8 cellular contexts compared by ENCODE assay signal in genomic region chr11:96154802-96155520, GRCh38.
DNase-seq lines count a peak whose midpoint lies in the region; ATAC-seq and TF ChIP-seq lines count a peak whose summit lies in the region.
"Had no signal": no experiment of that assay in that cellular context is flagged by ENCODE, and none has a peak within 500 bp of the region (broad histone marks: within the 10 kb centered on the region; RNA-seq: fewer than 3 reads in every experiment).

No MANE protein-coding gene starts in this region.

- WGBS in right cardiac atrium: 62% methylated on average over 7 of the region's 7 CpGs

- intact Hi-C loops in right cardiac atrium (cut with DNase I): no loop called here

- no peaks in the 10 kb centered on the region for H3K9me3 Mint-ChIP-seq in HFFc6

- H3K4me1 ChIP-seq in right cardiac atrium (ENCODE audit: control insufficient read depth, insufficient read depth, low read length) (peaks cover 24% of the 10 kb centered on the region), stomach smooth muscle (ENCODE audit: control insufficient read depth, insufficient read depth, low read length) (peaks cover 33% of the 10 kb centered on the region)

- H3K27me3 Mint-ChIP-seq in HFFc6 (ENCODE audit: insufficient read depth): no peaks in the 10 kb centered on the region

- peak overlapping the region; percentile 36 for H3K27ac ChIP-seq in right cardiac atrium (ENCODE audit: low read length)
- H3K27ac ChIP-seq in stomach smooth muscle (ENCODE audit: low read length): peak overlapping the region; percentile 50

- no peak overlapping the region for H3K9ac ChIP-seq in stomach smooth muscle (ENCODE audit: low read length in 2 of 2)

- peak overlapping the region; percentile 99 for H3K27ac Mint-ChIP-seq in HFFc6

- no peak for ATAC-seq in right cardiac atrium
- no peak for ATAC-seq in HG03354 (IDR thresholded peaks at IDR 0.05; ENCODE audit: poor library complexity, severe bottlenecking, unreplicated experiment)
- no peak for ATAC-seq in HG03108 (IDR thresholded peaks at IDR 0.05; ENCODE audit: unreplicated experiment)

- no peaks in the 10 kb centered on the region for H3K36me3 ChIP-seq in stomach smooth muscle (ENCODE audit: control insufficient read depth in 2 of 2, insufficient read depth in 2 of 2, low read length in 2 of 2)

- H3K36me3 Mint-ChIP-seq in HFFc6 (ENCODE audit: low read depth): peaks cover 7% of the 10 kb centered on the region; the same call in 1 of the 2 replicates

- H3K9me3 ChIP-seq in right cardiac atrium (ENCODE audit: control insufficient read depth, low read length) (no peaks in the 10 kb centered on the region), stomach smooth muscle (ENCODE audit: control insufficient read depth in 2 of 2, low read length in 2 of 2) (no peaks in the 10 kb centered on the region)

- DNase-seq in HFFc6 (peak; percentile 57), amygdala (lab: John Stamatoyannopoulos, UW) (peak in 31 of 56 donors; percentile 1 to 58 (median 20)), right cardiac atrium (peak; percentile 31 to 65 (median 45)), OCI-M2 (lab: John Stamatoyannopoulos, UW; ENCODE audit: unreplicated experiment) (no peak)
- DNase-seq: activated effector memory CD4-positive, alpha-beta T cell treated with anti-CD3 and anti-CD28 coated beads, Interleukin-2, amount 50 U/mL, for 16 hours had no signal

- peak overlapping the region; percentile 76 for H3K4me3 Mint-ChIP-seq in HFFc6

- peaks cover 57% of the 10 kb centered on the region for H3K4me1 Mint-ChIP-seq in HFFc6 (ENCODE audit: low read depth)

- TF ChIP-seq CTCF in HFFc6 (IDR thresholded peaks at IDR 0.05): no peak

- H3K4me3 ChIP-seq in right cardiac atrium (ENCODE audit: low read length) (no peak overlapping the region), stomach smooth muscle (ENCODE audit: low read length in 2 of 2) (peak overlapping the region in 1 of 2 donors; percentile 31)

- no peaks in the 10 kb centered on the region for H3K27me3 ChIP-seq in right cardiac atrium (ENCODE audit: control insufficient read depth, insufficient read depth)
- H3K27me3 ChIP-seq in stomach smooth muscle (ENCODE audit: control insufficient read depth in 1 of 2, insufficient read depth in 2 of 2, low read length in 2 of 2): no peaks in the 10 kb centered on the region
